Comparison of ENCODE assay signal across 14 cellular contexts in genomic region chr6:105859441-105859840, GRCh38.
"Had no signal": no experiment of that assay in that cellular context is flagged by ENCODE, and none has a peak within 500 bp of the region (broad histone marks: within the 10 kb centered on the region; RNA-seq: fewer than 3 reads in every experiment).

No MANE protein-coding gene starts in this region.

- H3K4me1 ChIP-seq: colonic mucosa, gastrocnemius medialis, sigmoid colon had no signal

- H3K27ac ChIP-seq: colonic mucosa, gastrocnemius medialis, heart right ventricle, sigmoid colon, skin epidermis had no signal

- H3K36me3 ChIP-seq: colonic mucosa, gastrocnemius medialis, heart right ventricle, sigmoid colon had no signal

- H3K27me3 ChIP-seq: colonic mucosa, gastrocnemius medialis, heart right ventricle, sigmoid colon had no signal

- H3K9me3 ChIP-seq: colonic mucosa, gastrocnemius medialis, mucosa of descending colon, sigmoid colon had no signal

- DNase-seq: colonic mucosa; effector CD4-positive, alpha-beta T cell; gastrocnemius medialis; heart right ventricle; hypothalamus; islet precursor cell; mucosa of descending colon; naive thymus-derived CD8-positive, alpha-beta T cell; posterior cingulate gyrus; sigmoid colon; stimulated activated CD4-positive, alpha-beta T cell treated with anti-CD3 and anti-CD28 coated beads, Interleukin-12 subunit alpha, Interleukin-12 subunit beta, amount 100 ng/mL, for 4 hours; stimulated activated naive CD4-positive, alpha-beta T cell treated with Interleukin-2 at 50 U/mL for 16 hours; trophoblast cell had no signal

- H3K4me3 ChIP-seq: colonic mucosa, gastrocnemius medialis, heart right ventricle, mucosa of descending colon, sigmoid colon, skin epidermis had no signal
